In the genomic region with DNA sequence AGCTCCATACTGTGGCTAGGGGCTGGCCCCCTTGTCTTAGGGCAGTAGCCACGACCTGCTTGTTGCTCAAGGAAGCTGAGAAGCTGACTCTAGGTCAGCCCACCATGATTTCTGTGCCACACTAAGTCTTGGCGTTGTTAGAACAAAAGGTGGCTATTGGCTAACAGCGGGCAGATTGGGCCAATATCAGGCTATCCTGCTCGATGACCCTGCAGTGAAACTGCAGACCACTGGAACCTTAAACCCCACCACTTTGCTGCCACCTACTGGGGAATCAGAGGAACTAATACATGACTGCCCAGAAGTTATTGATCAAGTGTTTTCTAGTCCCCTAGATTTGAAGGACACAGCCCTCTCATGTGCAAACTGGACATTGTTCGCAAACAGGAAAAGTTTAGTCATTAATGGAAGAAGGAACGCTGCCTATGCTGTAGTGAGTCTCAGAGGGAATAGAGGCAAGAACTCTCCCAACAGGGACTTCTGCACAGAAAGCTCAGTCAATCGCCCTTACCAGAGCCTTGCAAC, we compare ENCODE assay signal across 8 cellular contexts. TPM values are rescaled to one million over a fixed set of nuclear protein-coding genes. Genes with fewer than 3 reads are reported as not detected.
A peak's percentile ranks its signal among the peaks of the same experiment; 100 is the strongest.
DNase-seq lines count a peak whose midpoint lies in the region; ATAC-seq lines count a peak whose summit lies in the region.

No MANE protein-coding gene starts in this region.

- peak; percentile 96 for ATAC-seq in left lobe of liver
- peak; percentile 70 for ATAC-seq in stimulated activated naive CD8-positive, alpha-beta T cell treated with anti-CD3 and anti-CD28 coated beads, Interleukin-15, Interleukin-2, amounts not matched to agents 100 U/mL and 50 U/mL, for 24 hours

- in situ Hi-C loops in T47D (cut with HindIII; ENCODE audit: low pct_unique_long_range_greater_than_20kb, low sequenced_read_pairs), result no loop called here

- peak; percentile 5 for DNase-seq in NCI-H510A treated with DMSO at 0.1 percent for 48 hours (lab: John Stamatoyannopoulos, UW)
- DNase-seq in NCI-H510A (lab: John Stamatoyannopoulos, UW), result no peak
- peak; percentile 32 for DNase-seq in H4 (ENCODE audit: low spot score)
- DNase-seq in Kasumi-1 (lab: John Stamatoyannopoulos, UW), result peak; percentile 39 to 62
- peak; percentile 7 for DNase-seq in T-helper 22 cell (ENCODE audit: low read depth)
- DNase-seq in T47D (ENCODE audit: low read depth in 1 of 2, low spot score in 1 of 2), result peak; percentile 21 to 35
- peak; percentile 65 for DNase-seq in left lobe of liver (ENCODE audit: low spot score)
- DNase-seq in stimulated activated naive CD8-positive, alpha-beta T cell treated with anti-CD3 and anti-CD28 coated beads, Interleukin-15, Interleukin-2, amounts not matched to agents 100 U/mL and 50 U/mL, for 24 hours, result peak; percentile 47

RNA-seq across cellular contexts. Expression of gene PAPSS1, which starts 17.0 kb away (rescaled TPM):
- total RNA-seq in H4 (2014; rRNA removed; shearing (Covaris generic)), result 34.3 and 46.9 TPM in 2 replicates
- total RNA-seq in left lobe of liver, result 5.3 TPM
